In the genomic region with DNA sequence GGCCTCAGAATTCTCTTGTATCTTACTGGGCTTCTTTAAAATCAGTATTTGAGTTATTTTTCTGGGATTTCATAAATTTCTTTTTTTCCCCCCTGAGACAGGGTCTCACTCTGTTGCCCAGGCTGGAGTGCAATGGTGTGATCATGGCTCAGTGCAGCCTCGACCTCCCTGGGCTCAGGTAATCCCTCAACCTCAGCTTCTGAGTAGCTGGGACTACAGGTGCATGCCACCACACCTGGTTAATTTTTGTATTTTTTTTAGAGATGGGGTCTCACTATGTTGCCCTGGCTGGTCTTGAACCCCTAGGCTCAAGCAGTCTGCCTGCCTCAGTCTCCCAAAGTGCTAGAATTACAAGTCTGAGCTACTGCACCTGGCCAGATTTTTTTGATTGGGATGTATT, we compare ENCODE assay signal across 22 cellular contexts. TPM values are rescaled to one million over a fixed set of nuclear protein-coding genes. Genes with fewer than 3 reads are reported as not detected.
DNase-seq lines count a peak whose midpoint lies in the region; ATAC-seq, FAIRE-seq and TF ChIP-seq lines count a peak whose summit lies in the region.
"Had no signal": no experiment of that assay in that cellular context is flagged by ENCODE, and none has a peak within 500 bp of the region (broad histone marks: within the 10 kb centered on the region; RNA-seq: fewer than 3 reads in every experiment).

No MANE protein-coding gene starts in this region.

- H3K27me3 Mint-ChIP-seq in immature natural killer cell (ENCODE audit: low read depth in 3 of 3) (peaks cover 2 to 4% (median 2%) of the 10 kb centered on the region in 3 donors), type B pancreatic cell (no peaks in the 10 kb centered on the region)

- H3K36me3 Mint-ChIP-seq in immature natural killer cell (peaks cover 2 to 11% (median 4%) of the 10 kb centered on the region in 3 donors), type B pancreatic cell (peaks cover 32% of the 10 kb centered on the region)

- CTCF ChIA-PET in HepG2 (lab: Yijun Ruan, JAX; ENCODE audit: low intra/inter-chr PET ratio, low total read pairs), result no interaction called here

- H3K4me1 ChIP-seq in HepG2 (ENCODE audit: insufficient read depth, low read length) (no peaks in the 10 kb centered on the region), right lobe of liver (peaks cover 0 to 5% (median 0%) of the 10 kb centered on the region in 4 donors)

- H3K9ac ChIP-seq in HepG2 (ENCODE audit: insufficient read depth, low read depth, low read length) (no peak overlapping the region), SU-DHL-6 (ENCODE audit: low read length) (no peak overlapping the region)

- BruUV-seq in HepG2 (replicated peaks; lab: Mats Ljungman, UMichigan), result no TSS peak

- H3K4me2 ChIP-seq in HepG2 (ENCODE audit: low read depth, low read length) (no peak overlapping the region), SU-DHL-6 (ENCODE audit: low read depth, low read length, poor library complexity, severe bottlenecking) (no peak overlapping the region)

- TF ChIP-seq POLR2A in HepG2 (IDR thresholded peaks at IDR 0.05; ENCODE audit: insufficient read depth in 1 of 2, low read depth in 2 of 2, low read length in 2 of 2) (no peak), right lobe of liver (IDR thresholded peaks at IDR 0.05) (no peak)

- H3K4me3 ChIP-seq in HepG2 (replicated peaks in 1 of 3; ENCODE audit: insufficient read depth in 1 of 3, low read depth in 2 of 3, low read length in 3 of 3), result no peak overlapping the region
- no peak overlapping the region for H3K4me3 ChIP-seq in right lobe of liver
- no peak overlapping the region for H3K4me3 ChIP-seq in SU-DHL-6 (ENCODE audit: insufficient read depth, low read length, poor library complexity, severe bottlenecking)
- H3K4me3 ChIP-seq: MG63 had no signal

- H3K27me3 ChIP-seq in HepG2 (ENCODE audit: control insufficient read depth in 1 of 2, insufficient read depth in 2 of 2, low read length in 2 of 2) (no peaks in the 10 kb centered on the region), right lobe of liver (no peaks in the 10 kb centered on the region), SU-DHL-6 (ENCODE audit: low read length) (no peaks in the 10 kb centered on the region)
- H3K27me3 ChIP-seq: MG63 had no signal

- WGBS in HepG2 (ENCODE audit: low lambda C conversion rate), result 95% methylated on average over 1 of the region's 1 CpG
- WGBS in right lobe of liver (ENCODE audit: insufficient coverage, low coverage, low lambda C conversion rate, missing lambda C conversion rate), result 100% methylated on average over 1 of the region's 1 CpG

- H4K20me1 ChIP-seq in HepG2 (ENCODE audit: insufficient read depth, low read length), result peaks cover 15% of the 10 kb centered on the region
- H4K20me1 ChIP-seq in SU-DHL-6 (ENCODE audit: low read depth, low read length), result 0 out of 2 replicates have a peak, but pooled peaks cover 5% of the 10 kb centered on the region

- H3K9me3 Mint-ChIP-seq in immature natural killer cell, result peaks cover 0 to 12% (median 9%) of the 10 kb centered on the region in 6 donors
- peaks cover 17% of the 10 kb centered on the region for H3K9me3 Mint-ChIP-seq in type B pancreatic cell

- H3F3A ChIP-seq in SU-DHL-6 (ENCODE audit: insufficient read depth), result peaks cover 29% of the 10 kb centered on the region

- no peak for TF ChIP-seq EP300 in HepG2 (IDR thresholded peaks at IDR 0.05; ENCODE audit: low read depth in 2 of 2, low read length in 2 of 2)
- TF ChIP-seq EP300 in HepG2 (CRISPR knock-in tag; IDR thresholded peaks at IDR 0.05; ENCODE audit: borderline replicate concordance), result no peak

- no peaks in the 10 kb centered on the region for H3K9me2 ChIP-seq in SU-DHL-6 (replicated peaks; ENCODE audit: insufficient read depth, low read length)

- FAIRE-seq in HepG2 (lab: Jason Lieb, UNC), result no peak
- FAIRE-seq: G401.6 had no signal

- H3K27ac Mint-ChIP-seq in immature natural killer cell, result peak overlapping the region; percentile 60 to 94 (median 86)
- H3K27ac Mint-ChIP-seq in type B pancreatic cell, result peak overlapping the region; percentile 24

- H3K4me1 Mint-ChIP-seq in immature natural killer cell (peaks cover 85 to 94% of the 10 kb centered on the region in 2 donors), type B pancreatic cell (ENCODE audit: unreplicated experiment) (no peaks in the 10 kb centered on the region)

- peaks cover 93% of the 10 kb centered on the region for H3K79me2 ChIP-seq in HepG2 (ENCODE audit: insufficient read depth, low read length)
- peaks cover 100% of the 10 kb centered on the region for H3K79me2 ChIP-seq in SU-DHL-6 (ENCODE audit: insufficient read depth, low read length)

- H3K27ac ChIP-seq in HepG2 (ENCODE audit: extremely low read length, insufficient read depth, low read length) (no peak overlapping the region), right lobe of liver (no peak overlapping the region), SU-DHL-6 (ENCODE audit: low read depth, low read length) (0 out of 2 replicates have a peak overlapping the region, but pooled peaks have one; percentile 3)
- H3K27ac ChIP-seq: C4-2B, HL-60 had no signal

- H3K36me3 ChIP-seq in HepG2 (replicated peaks in 1 of 2; ENCODE audit: control insufficient read depth in 1 of 2, insufficient read depth in 2 of 2, low read length in 2 of 2) (no peaks in the 10 kb centered on the region), right lobe of liver (no peaks in the 10 kb centered on the region), SU-DHL-6 (ENCODE audit: low read length) (no peaks in the 10 kb centered on the region)

- H3K9me3 ChIP-seq in HepG2 (ENCODE audit: low read length) (peaks cover 13% of the 10 kb centered on the region), right lobe of liver (peaks cover 0 to 5% (median 0%) of the 10 kb centered on the region in 4 donors), SU-DHL-6 (ENCODE audit: insufficient read depth, low read length) (peaks cover 9% of the 10 kb centered on the region; the same call in 1 of the 2 replicates)

- in situ Hi-C loops in HepG2 (cut with HindIII; ENCODE audit: extremely low pct_ligation_motif_present, low pct_unique_long_range_greater_than_20kb), result no loop called here

- TF ChIP-seq RAD21 in HepG2 (CRISPR knock-in tag; IDR thresholded peaks at IDR 0.05), result no peak

- no peak for ATAC-seq in HepG2
- no peak for ATAC-seq in right lobe of liver
- ATAC-seq in HG03469 (IDR thresholded peaks at IDR 0.05; ENCODE audit: unreplicated experiment), result no peak

- POLR2A ChIA-PET in HepG2 (lab: Yijun Ruan, JAX), result no interaction called here

- intact Hi-C loops in HepG2 (cut with micrococcal nuclease; ENCODE audit: unreplicated experiment) (no loop called here), right lobe of liver (cut with DNase I) (no loop called here)

- H2AFZ ChIP-seq in HepG2 (ENCODE audit: low read length), result no peak overlapping the region
- H2AFZ ChIP-seq in SU-DHL-6 (ENCODE audit: low read depth, low read length, severe bottlenecking), result no peak overlapping the region

- DNase-seq in HepG2 (ENCODE audit: low spot score) (no peak), right lobe of liver (no peak), immature natural killer cell (no peak), type B pancreatic cell (ENCODE audit: extremely low spot score, unreplicated experiment) (no peak), AG08396 (ENCODE audit: low spot score) (no peak)
- DNase-seq: ACHN, AML-193, COR-L47, IMR-90, Kasumi-1, MG63, NCI-H1092, NCI-H1436 treated with DMSO at 0.1 percent for 48 hours, NCI-H2029, NCI-H345, NCI-H524 treated with DMSO at 0.1 percent for 48 hours, SHP77 had no signal

- peak overlapping the region; percentile 42 to 75 (median 52) for H3K4me3 Mint-ChIP-seq in immature natural killer cell
- no peak overlapping the region for H3K4me3 Mint-ChIP-seq in type B pancreatic cell

- TF ChIP-seq CTCF in HepG2 (CRISPR knock-in tag; IDR thresholded peaks at IDR 0.05), result no peak
- no peak for TF ChIP-seq CTCF in right lobe of liver (IDR thresholded peaks at IDR 0.05)
- TF ChIP-seq CTCF in SU-DHL-6 (IDR thresholded peaks at IDR 0.05; ENCODE audit: insufficient read depth, low read length, poor library complexity, severe bottlenecking), result no peak
- TF ChIP-seq CTCF in type B pancreatic cell (conservative IDR thresholded peaks at IDR 0.05), result no peak

RNA-seq across cellular contexts. Expression of gene NCK1, which starts 43.5 kb away (rescaled TPM):
- total RNA-seq in HepG2 (2016; rRNA removed; fragmentation: Illumina TruSeq; extraction: Trizol) (30.4 and 51.0 TPM in 2 replicates), right lobe of liver (10 to 100 TPM; 21.4 to 27.0 (median 23.7) TPM), type B pancreatic cell (ENCODE audit: low replicate concordance) (24.3 and 28.6 TPM in 2 replicates)
- 8.3 and 17.1 TPM in 2 replicates for total RNA-seq in HepG2 (2016; cell fraction: cytosol; rRNA removed; fragmentation: Illumina TruSeq; extraction: Trizol; ENCODE audit: low read depth)
- total RNA-seq in HepG2 (2016; cell fraction: insoluble cytoplasmic fraction; rRNA removed; fragmentation: Illumina TruSeq; extraction: Trizol), result 35.7 and 48.8 TPM in 2 replicates
- 21.3 and 25.2 TPM in 2 replicates for total RNA-seq in HepG2 (2016; cell fraction: membrane; rRNA removed; fragmentation: Illumina TruSeq; extraction: Trizol)
- total RNA-seq in HepG2 (2016; cell fraction: nucleus; rRNA removed; fragmentation: Illumina TruSeq; extraction: Trizol), result 27.2 and 29.5 TPM in 2 replicates
- polyA plus RNA-seq in HepG2 (2011; rRNA removed) (11.0 and 14.7 TPM in 2 replicates), immature natural killer cell (10 to 100 TPM; 46.2 to 68.9 (median 46.3) TPM)
- polyA plus RNA-seq in HepG2 (2011; cell fraction: cytosol; rRNA removed), result 6.2 and 9.9 TPM in 2 replicates
- polyA plus RNA-seq in HepG2 (2011; cell fraction: nucleus; rRNA removed), result 6.5 and 6.9 TPM in 2 replicates
- 16.0 and 17.6 TPM in 2 replicates for polyA plus RNA-seq in HepG2 (2012)
- polyA plus RNA-seq in HepG2 (2016; cell fraction: cytosol; fragmentation: Illumina TruSeq; extraction: Trizol; ENCODE audit: low read depth), result 4.2 and 6.7 TPM in 2 replicates
- 45.9 and 47.3 TPM in 2 replicates for polyA plus RNA-seq in HepG2 (2016; cell fraction: insoluble cytoplasmic fraction; fragmentation: Illumina TruSeq; extraction: Trizol; ENCODE audit: low read depth)
- 9.9 and 12.4 TPM in 2 replicates for polyA plus RNA-seq in HepG2 (2016; cell fraction: membrane; fragmentation: Illumina TruSeq; extraction: Trizol; ENCODE audit: low read depth)
- 17.3 and 21.6 TPM in 2 replicates for polyA plus RNA-seq in HepG2 (2016; cell fraction: nucleus; fragmentation: Illumina TruSeq; extraction: Trizol; ENCODE audit: insufficient read depth, low read depth)
- polyA minus RNA-seq in HepG2 (2011; rRNA and poly(A)+ RNA removed; ENCODE audit: low replicate concordance), result 8.7 and 12.3 TPM in 2 replicates
- polyA minus RNA-seq in HepG2 (2011; cell fraction: cytosol; rRNA and poly(A)+ RNA removed), result 13.4 and 16.2 TPM in 2 replicates
- 51.5 and 57.7 TPM in 2 replicates for polyA minus RNA-seq in HepG2 (2011; cell fraction: nucleus; rRNA and poly(A)+ RNA removed)

RNA-seq across cellular contexts. Expression of gene IL20RB, which starts 52.2 kb away (rescaled TPM):
- total RNA-seq in HepG2 (2016; rRNA removed; fragmentation: Illumina TruSeq; extraction: Trizol), result 0.22 and 0.34 TPM in 2 replicates
- 0.53 and 0.91 TPM in 2 replicates for total RNA-seq in HepG2 (2016; cell fraction: cytosol; rRNA removed; fragmentation: Illumina TruSeq; extraction: Trizol; ENCODE audit: low read depth)
- total RNA-seq in HepG2 (2016; cell fraction: insoluble cytoplasmic fraction; rRNA removed; fragmentation: Illumina TruSeq; extraction: Trizol), result 0.42 and 0.48 TPM in 2 replicates
- 0.37 and 0.45 TPM in 2 replicates for total RNA-seq in HepG2 (2016; cell fraction: membrane; rRNA removed; fragmentation: Illumina TruSeq; extraction: Trizol)
- total RNA-seq in HepG2 (2016; cell fraction: nucleus; rRNA removed; fragmentation: Illumina TruSeq; extraction: Trizol), result 0.68 and 1.5 TPM in 2 replicates
- polyA plus RNA-seq in HepG2 (2011; rRNA removed), result 0.32 and 0.37 TPM in 2 replicates
- polyA plus RNA-seq in HepG2 (2011; cell fraction: cytosol; rRNA removed), result 0.22 and 0.24 TPM in 2 replicates
- polyA plus RNA-seq in HepG2 (2011; cell fraction: nucleus; rRNA removed), result 0.63 and 0.69 TPM in 2 replicates
- polyA plus RNA-seq in HepG2 (2012), result 0.17 and 0.27 TPM in 2 replicates
- 0.06 TPM in 1 of 2 replicates, not detected in the other for polyA plus RNA-seq in HepG2 (2016; cell fraction: cytosol; fragmentation: Illumina TruSeq; extraction: Trizol; ENCODE audit: low read depth)
- polyA plus RNA-seq in HepG2 (2016; cell fraction: insoluble cytoplasmic fraction; fragmentation: Illumina TruSeq; extraction: Trizol; ENCODE audit: low read depth), result 0.34 and 0.61 TPM in 2 replicates
- polyA plus RNA-seq in HepG2 (2016; cell fraction: membrane; fragmentation: Illumina TruSeq; extraction: Trizol; ENCODE audit: low read depth), result 0.15 and 0.18 TPM in 2 replicates
- polyA plus RNA-seq in HepG2 (2016; cell fraction: nucleus; fragmentation: Illumina TruSeq; extraction: Trizol; ENCODE audit: insufficient read depth, low read depth), result 1.2 and 1.8 TPM in 2 replicates
- 2.0 and 67.6 TPM in 2 replicates for polyA minus RNA-seq in HepG2 (2011; rRNA and poly(A)+ RNA removed; ENCODE audit: low replicate concordance)
- 0.40 and 0.62 TPM in 2 replicates for polyA minus RNA-seq in HepG2 (2011; cell fraction: cytosol; rRNA and poly(A)+ RNA removed)
- 3.1 and 4.8 TPM in 2 replicates for polyA minus RNA-seq in HepG2 (2011; cell fraction: nucleus; rRNA and poly(A)+ RNA removed)
- total RNA-seq in right lobe of liver, result 1 to 10 TPM in 2 of 6 experiments, under 1 TPM in 4; 0.30 to 6.6 (median 0.52) TPM
- under 1 TPM in 2 of 3 donors, not detected in 1; 0.55 to 0.73 TPM for polyA plus RNA-seq in immature natural killer cell
- 0.31 and 0.56 TPM in 2 replicates for total RNA-seq in type B pancreatic cell (ENCODE audit: low replicate concordance)
